Comparison of ENCODE assay signal across 25 cellular contexts in genomic region chr9:36959681-36960574, GRCh38.
"Had no signal": no experiment of that assay in that cellular context is flagged by ENCODE, and none has a peak within 500 bp of the region (broad histone marks: within the 10 kb centered on the region; RNA-seq: fewer than 3 reads in every experiment).

No MANE protein-coding gene starts in this region.

- DNase-seq: activated CD4-positive, alpha-beta memory T cell treated with anti-CD3 and anti-CD28 coated beads for 36 hours; activated CD4-positive, alpha-beta T cell treated with anti-CD3 and anti-CD28 coated beads for 4 hours; activated naive CD4-positive, alpha-beta T cell treated with anti-CD3 and anti-CD28 coated beads for 36 hours; activated naive CD8-positive, alpha-beta T cell treated with anti-CD3 and anti-CD28 coated beads, Interleukin-2, amount 50 U/mL, for 24 hours; activated T-cell treated with anti-CD3 and anti-CD28 coated beads, Interleukin-2, amount 50 U/mL, for 1 hour; anterior cingulate cortex; colonic mucosa; erythroblast; gastrocnemius medialis; heart left ventricle; stimulated activated CD4-positive, alpha-beta T cell treated with anti-CD3 and anti-CD28 coated beads, Interleukin-12 subunit alpha, Interleukin-12 subunit beta, amount 100 ng/mL, for 4 hours; stimulated activated CD4-positive, alpha-beta T cell treated with anti-CD3 and anti-CD28 coated beads, Interleukin-1b, Interleukin-23, amount 100 ng/mL, for 48 hours; stimulated activated CD8-positive, alpha-beta memory T cell treated with anti-CD3 and anti-CD28 coated beads, Interleukin-4, amount 100 ng/mL, for 48 hours; stimulated activated naive CD8-positive, alpha-beta T cell treated with anti-CD3 and anti-CD28 coated beads, Interleukin-15, Interleukin-2, amounts not matched to agents 100 U/mL and 50 U/mL, for 24 hours; SW 1271; uterus had no signal

- H3K4me3 Mint-ChIP-seq: activated CD4-positive, alpha-beta memory T cell treated with anti-CD3 and anti-CD28 coated beads for 36 hours; activated naive CD4-positive, alpha-beta T cell treated with anti-CD3 and anti-CD28 coated beads for 36 hours; activated naive CD8-positive, alpha-beta T cell treated with anti-CD3 and anti-CD28 coated beads, Interleukin-2, amount 50 U/mL, for 24 hours; activated T-helper 17 cell treated with anti-CD3 and anti-CD28 coated beads, Interleukin-2, amount 50 U/mL, for 72 hours; brain; central memory CD8-positive, alpha-beta T cell; nephron; WTC11 had no signal

- H3K27ac Mint-ChIP-seq: activated CD4-positive, alpha-beta memory T cell treated with anti-CD3 and anti-CD28 coated beads for 36 hours; activated naive CD4-positive, alpha-beta T cell treated with anti-CD3 and anti-CD28 coated beads for 36 hours; activated naive CD8-positive, alpha-beta T cell treated with anti-CD3 and anti-CD28 coated beads, Interleukin-2, amount 50 U/mL, for 24 hours; activated T-helper 17 cell treated with anti-CD3 and anti-CD28 coated beads, Interleukin-2, amount 50 U/mL, for 72 hours; brain; nephron; WTC11 had no signal

- H3K9me3 ChIP-seq: colonic mucosa, gastrocnemius medialis, heart left ventricle, prostate gland, right atrium auricular region, tibial nerve, uterus had no signal

- ATAC-seq: activated naive CD8-positive, alpha-beta T cell treated with anti-CD3 and anti-CD28 coated beads, Interleukin-2, amount 50 U/mL, for 24 hours; activated T-helper 17 cell treated with anti-CD3 and anti-CD28 coated beads, Interleukin-2, amount 50 U/mL, for 72 hours; gastrocnemius medialis; heart left ventricle; stimulated activated naive CD8-positive, alpha-beta T cell treated with anti-CD3 and anti-CD28 coated beads, Interleukin-15, Interleukin-2, amounts not matched to agents 100 U/mL and 50 U/mL, for 24 hours; WTC11 had no signal

- H3K27me3 ChIP-seq: colonic mucosa, right atrium auricular region, uterus had no signal

- H3K36me3 Mint-ChIP-seq: activated CD4-positive, alpha-beta memory T cell treated with anti-CD3 and anti-CD28 coated beads for 36 hours; brain; WTC11 had no signal

- H3K4me3 ChIP-seq: colonic mucosa, gastrocnemius medialis, heart left ventricle, prostate gland, right atrium auricular region, tibial nerve, uterus had no signal

- H3K4me1 ChIP-seq: colonic mucosa, gastrocnemius medialis, heart left ventricle, prostate gland, right atrium auricular region had no signal

- H3K9me3 Mint-ChIP-seq: activated CD4-positive, alpha-beta memory T cell treated with anti-CD3 and anti-CD28 coated beads for 36 hours; activated naive CD4-positive, alpha-beta T cell treated with anti-CD3 and anti-CD28 coated beads for 36 hours; activated naive CD8-positive, alpha-beta T cell treated with anti-CD3 and anti-CD28 coated beads, Interleukin-2, amount 50 U/mL, for 24 hours; activated T-helper 17 cell treated with anti-CD3 and anti-CD28 coated beads, Interleukin-2, amount 50 U/mL, for 72 hours; central memory CD8-positive, alpha-beta T cell; nephron; WTC11 had no signal

- H3K4me1 Mint-ChIP-seq: activated naive CD8-positive, alpha-beta T cell treated with anti-CD3 and anti-CD28 coated beads, Interleukin-2, amount 50 U/mL, for 24 hours; activated T-helper 17 cell treated with anti-CD3 and anti-CD28 coated beads, Interleukin-2, amount 50 U/mL, for 72 hours; brain; central memory CD8-positive, alpha-beta T cell; nephron had no signal

- H3K36me3 ChIP-seq: colonic mucosa, gastrocnemius medialis, heart left ventricle, prostate gland, right atrium auricular region, tibial nerve, uterus had no signal

- FAIRE-seq: TTC549 had no signal

- H3K27ac ChIP-seq: colonic mucosa, gastrocnemius medialis, heart left ventricle, prostate gland, right atrium auricular region, tibial nerve, uterus had no signal
